ENCODE assay signal across 16 cellular contexts in genomic region chrX:37863728-37864127, GRCh38. TPM values are rescaled to one million over a fixed set of nuclear protein-coding genes. Genes with fewer than 3 reads are reported as not detected.
DNase-seq lines count a peak whose midpoint lies in the region; ATAC-seq, FAIRE-seq and TF ChIP-seq lines count a peak whose summit lies in the region.
"Had no signal": no experiment of that assay in that cellular context is flagged by ENCODE, and none has a peak within 500 bp of the region (broad histone marks: within the 10 kb centered on the region; RNA-seq: fewer than 3 reads in every experiment).

No MANE protein-coding gene starts in this region.

- H3K9ac ChIP-seq in HepG2 (ENCODE audit: insufficient read depth, low read depth, low read length): no peak overlapping the region
- H3K9ac ChIP-seq: BLaER1, GM23248 had no signal

- ATAC-seq in right lobe of liver: peak in 3 of 4 donors; percentile 45 to 64 (median 53)
- no peak for ATAC-seq in HepG2
- ATAC-seq in left colon: peak; percentile 71
- ATAC-seq: HCT116 had no signal

- TF ChIP-seq POLR2A in right lobe of liver (IDR thresholded peaks at IDR 0.05) (no peak), HepG2 (IDR thresholded peaks at IDR 0.05; ENCODE audit: insufficient read depth in 1 of 2, low read depth in 2 of 2, low read length in 2 of 2) (no peak)

- H3K27me3 Mint-ChIP-seq in nephron (ENCODE audit: low read depth): no peaks in the 10 kb centered on the region
- H3K27me3 Mint-ChIP-seq in HFFc6 (ENCODE audit: insufficient read depth): peaks cover 10% of the 10 kb centered on the region

- no peak for FAIRE-seq in HepG2 (lab: Jason Lieb, UNC)
- FAIRE-seq: H54 had no signal

- H3K27me3 ChIP-seq in right lobe of liver (no peaks in the 10 kb centered on the region), HepG2 (ENCODE audit: control insufficient read depth in 1 of 2, insufficient read depth in 2 of 2, low read length in 2 of 2) (no peaks in the 10 kb centered on the region)
- H3K27me3 ChIP-seq: BLaER1 had no signal

- DNase-seq in right lobe of liver (no peak), HepG2 (ENCODE audit: low spot score) (no peak), left colon (no peak), NCI-H2107 treated with DMSO at 0.1 percent for 48 hours (lab: John Stamatoyannopoulos, UW; ENCODE audit: unreplicated experiment) (no peak), HFFc6 (no peak), cerebellar nuclear complex (lab: John Stamatoyannopoulos, UW) (no peak)
- DNase-seq: 8988T; AML-193; Calu3; CD8-positive, alpha-beta memory T cell; DMS 273 treated with DMSO at 0.1 percent for 48 hours; GM23248 had no signal

- CTCF ChIA-PET in HepG2 (lab: Yijun Ruan, JAX; ENCODE audit: low intra/inter-chr PET ratio, low total read pairs): no interaction called here

- BruUV-seq in HepG2 (replicated peaks; lab: Mats Ljungman, UMichigan): no TSS peak

- H3K4me1 Mint-ChIP-seq in nephron (peaks cover 16% of the 10 kb centered on the region), HFFc6 (ENCODE audit: low read depth) (peaks cover 13% of the 10 kb centered on the region)

- H3K4me2 ChIP-seq in HepG2 (ENCODE audit: low read depth, low read length): no peak overlapping the region
- H3K4me2 ChIP-seq: BLaER1 had no signal

- H3K36me3 ChIP-seq in right lobe of liver: no peaks in the 10 kb centered on the region
- no peaks in the 10 kb centered on the region for H3K36me3 ChIP-seq in HepG2 (replicated peaks in 1 of 2; ENCODE audit: control insufficient read depth in 1 of 2, insufficient read depth in 2 of 2, low read length in 2 of 2)
- H3K36me3 ChIP-seq: BLaER1 had no signal

- H3K4me3 ChIP-seq in right lobe of liver (no peak overlapping the region), HepG2 (replicated peaks in 1 of 3; ENCODE audit: insufficient read depth in 1 of 3, low read depth in 2 of 3, low read length in 3 of 3) (no peak overlapping the region)
- H3K4me3 ChIP-seq: BLaER1, GM23248 had no signal

- no peaks in the 10 kb centered on the region for H3K36me3 Mint-ChIP-seq in nephron (ENCODE audit: low read depth)
- no peaks in the 10 kb centered on the region; the same call in 1 of the 2 replicates for H3K36me3 Mint-ChIP-seq in HFFc6 (ENCODE audit: low read depth)

- peaks cover 0 to 17% (median 0%) of the 10 kb centered on the region in 4 donors for H3K4me1 ChIP-seq in right lobe of liver
- no peaks in the 10 kb centered on the region for H3K4me1 ChIP-seq in HepG2 (ENCODE audit: insufficient read depth, low read length)

- H3K27ac Mint-ChIP-seq in nephron (peak overlapping the region in 2 of 3 experiments; percentile 45 to 62), HFFc6 (no peak overlapping the region)
- H3K27ac Mint-ChIP-seq: CD8-positive, alpha-beta memory T cell had no signal

- H4K20me1 ChIP-seq in HepG2 (ENCODE audit: insufficient read depth, low read length): no peaks in the 10 kb centered on the region
- H4K20me1 ChIP-seq: BLaER1 had no signal

- no peaks in the 10 kb centered on the region for H3K79me2 ChIP-seq in HepG2 (ENCODE audit: insufficient read depth, low read length)

- POLR2A ChIA-PET in HepG2 (lab: Yijun Ruan, JAX): no interaction called here

- H3K9me3 Mint-ChIP-seq in nephron: peaks cover 12% of the 10 kb centered on the region
- no peaks in the 10 kb centered on the region for H3K9me3 Mint-ChIP-seq in HFFc6

- no peaks in the 10 kb centered on the region for H3K9me3 ChIP-seq in right lobe of liver
- H3K9me3 ChIP-seq in HepG2 (ENCODE audit: low read length): no peaks in the 10 kb centered on the region

- TF ChIP-seq CTCF in right lobe of liver (IDR thresholded peaks at IDR 0.05): no peak
- no peak for TF ChIP-seq CTCF in HepG2 (CRISPR knock-in tag; IDR thresholded peaks at IDR 0.05)
- TF ChIP-seq CTCF in nephron (IDR thresholded peaks at IDR 0.05; ENCODE audit: unreplicated experiment in 3 of 3): no peak
- no peak for TF ChIP-seq CTCF in HFFc6 (IDR thresholded peaks at IDR 0.05)

- 40% methylated on average over 3 of the region's 3 CpGs for WGBS in right lobe of liver (ENCODE audit: insufficient coverage, low coverage, low lambda C conversion rate, missing lambda C conversion rate)
- WGBS in HepG2 (ENCODE audit: low lambda C conversion rate): 35% methylated on average over 3 of the region's 3 CpGs

- H3K27ac ChIP-seq in right lobe of liver (no peak overlapping the region), HepG2 (ENCODE audit: extremely low read length, insufficient read depth, low read length) (no peak overlapping the region)
- H3K27ac ChIP-seq: BLaER1, GM23248 had no signal

- no peak for TF ChIP-seq RAD21 in HepG2 (CRISPR knock-in tag; IDR thresholded peaks at IDR 0.05)

- TF ChIP-seq EP300 in HepG2 (IDR thresholded peaks at IDR 0.05; ENCODE audit: low read depth in 2 of 2, low read length in 2 of 2) (no peak), HepG2 (CRISPR knock-in tag; IDR thresholded peaks at IDR 0.05; ENCODE audit: borderline replicate concordance) (no peak)

- H2AFZ ChIP-seq in HepG2 (ENCODE audit: low read length): no peak overlapping the region
- H2AFZ ChIP-seq: GM23248 had no signal

- intact Hi-C loops in right lobe of liver (cut with DNase I) (no loop called here), HepG2 (cut with micrococcal nuclease; ENCODE audit: unreplicated experiment) (no loop called here), left colon (cut with DNase I, micrococcal nuclease) (no loop called here)

- H3K4me3 Mint-ChIP-seq in nephron (no peak overlapping the region), HFFc6 (no peak overlapping the region)
- H3K4me3 Mint-ChIP-seq: CD8-positive, alpha-beta memory T cell had no signal

- in situ Hi-C loops in HepG2 (cut with HindIII; ENCODE audit: extremely low pct_ligation_motif_present, low pct_unique_long_range_greater_than_20kb): no loop called here

TF ChIP-seq in HepG2, 621 proteins besides CTCF, POLR2A, EP300 and RAD21 (continues in another document):
- no peak for TF ChIP-seq ZNF143 (CRISPR knock-in tag; IDR thresholded peaks at IDR 0.05)
- no peak for TF ChIP-seq ATF6 (CRISPR knock-in tag; conservative IDR thresholded peaks at IDR 0.05)
- TF ChIP-seq ZNF703 (CRISPR knock-in tag; IDR thresholded peaks at IDR 0.05; ENCODE audit: borderline replicate concordance): no peak
- TF ChIP-seq ZNF563 (CRISPR knock-in tag; IDR thresholded peaks at IDR 0.05): no peak
- no peak for TF ChIP-seq ZNF777 (CRISPR knock-in tag; IDR thresholded peaks at IDR 0.05)
- TF ChIP-seq ZNF354B (CRISPR knock-in tag; IDR thresholded peaks at IDR 0.05): no peak
- no peak for TF ChIP-seq MAFG (CRISPR knock-in tag; IDR thresholded peaks at IDR 0.05)
- no peak for TF ChIP-seq ZNF570 (CRISPR knock-in tag; IDR thresholded peaks at IDR 0.05; ENCODE audit: borderline replicate concordance)
- no peak for TF ChIP-seq NONO (IDR thresholded peaks at IDR 0.05)
- TF ChIP-seq NONO (CRISPR knock-in tag; conservative IDR thresholded peaks at IDR 0.05): no peak
- TF ChIP-seq ZNF724P (CRISPR knock-in tag; IDR thresholded peaks at IDR 0.05; ENCODE audit: borderline replicate concordance): no peak
- TF ChIP-seq ZFP36 (IDR thresholded peaks at IDR 0.05; ENCODE audit: borderline replicate concordance, low read depth, low read length, partially characterized antibody): no peak

RNA-seq across cellular contexts. Expression of gene DYNLT3, which starts 16.4 kb away (rescaled TPM):
- 10 to 100 TPM; 13.1 to 24.4 (median 17.7) TPM for total RNA-seq in right lobe of liver
- total RNA-seq in HepG2 (2016; rRNA removed; fragmentation: Illumina TruSeq; extraction: Trizol): 6.1 and 9.5 TPM in 2 replicates
- total RNA-seq in HepG2 (2016; cell fraction: cytosol; rRNA removed; fragmentation: Illumina TruSeq; extraction: Trizol; ENCODE audit: low read depth): 1.5 and 1.8 TPM in 2 replicates
- 6.1 and 10.9 TPM in 2 replicates for total RNA-seq in HepG2 (2016; cell fraction: insoluble cytoplasmic fraction; rRNA removed; fragmentation: Illumina TruSeq; extraction: Trizol)
- total RNA-seq in HepG2 (2016; cell fraction: membrane; rRNA removed; fragmentation: Illumina TruSeq; extraction: Trizol): 4.0 and 4.4 TPM in 2 replicates
- 3.2 and 3.4 TPM in 2 replicates for total RNA-seq in HepG2 (2016; cell fraction: nucleus; rRNA removed; fragmentation: Illumina TruSeq; extraction: Trizol)
- polyA plus RNA-seq in HepG2 (2011; rRNA removed): 5.4 TPM in 2 replicates
- 2.0 and 3.9 TPM in 2 replicates for polyA plus RNA-seq in HepG2 (2011; cell fraction: cytosol; rRNA removed)
- polyA plus RNA-seq in HepG2 (2011; cell fraction: nucleus; rRNA removed): 0.90 and 2.0 TPM in 2 replicates
- polyA plus RNA-seq in HepG2 (2012): 7.0 and 9.2 TPM in 2 replicates
- 1.6 and 2.3 TPM in 2 replicates for polyA plus RNA-seq in HepG2 (2016; cell fraction: cytosol; fragmentation: Illumina TruSeq; extraction: Trizol; ENCODE audit: low read depth)
- polyA plus RNA-seq in HepG2 (2016; cell fraction: insoluble cytoplasmic fraction; fragmentation: Illumina TruSeq; extraction: Trizol; ENCODE audit: low read depth): 14.0 and 14.5 TPM in 2 replicates
- 4.6 TPM in 2 replicates for polyA plus RNA-seq in HepG2 (2016; cell fraction: membrane; fragmentation: Illumina TruSeq; extraction: Trizol; ENCODE audit: low read depth)
- 6.3 and 6.6 TPM in 2 replicates for polyA plus RNA-seq in HepG2 (2016; cell fraction: nucleus; fragmentation: Illumina TruSeq; extraction: Trizol; ENCODE audit: insufficient read depth, low read depth)
- 1.7 and 12.3 TPM in 2 replicates for polyA minus RNA-seq in HepG2 (2011; rRNA and poly(A)+ RNA removed; ENCODE audit: low replicate concordance)
- polyA minus RNA-seq in HepG2 (2011; cell fraction: cytosol; rRNA and poly(A)+ RNA removed): 2.4 and 3.0 TPM in 2 replicates
- 3.0 and 4.5 TPM in 2 replicates for polyA minus RNA-seq in HepG2 (2011; cell fraction: nucleus; rRNA and poly(A)+ RNA removed)
- total RNA-seq in left colon: 10 to 100 TPM; 21.0 to 22.5 TPM
- total RNA-seq in HFFc6 (2021; fragmentation: NEBNext Ultra II Directional; extraction: Animal tissue kit (Norgen Biotek cat#: 25700)): 10 to 100 TPM; 24.9 to 37.3 (median 35.0) TPM
